8 cellular contexts compared by ENCODE assay signal in the genomic region with DNA sequence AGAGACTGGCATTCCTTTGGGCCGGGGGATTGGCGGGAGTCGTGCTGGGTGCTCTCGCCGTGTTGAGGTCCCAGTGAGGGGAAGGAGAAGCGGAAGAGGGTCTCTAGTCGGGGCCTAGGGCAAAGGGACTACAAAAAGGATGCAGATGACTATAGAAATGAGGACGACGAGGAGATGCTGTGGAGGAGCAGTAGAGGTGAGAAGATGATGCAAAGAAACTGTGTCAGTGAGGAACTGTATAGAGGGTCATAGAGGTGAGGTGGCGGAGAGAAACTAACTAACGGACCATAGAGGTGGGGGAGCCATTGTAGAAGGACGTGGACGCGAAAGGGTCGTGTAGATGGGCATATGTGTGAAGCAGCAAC. TPM values are rescaled to one million over a fixed set of nuclear protein-coding genes. Genes with fewer than 3 reads are reported as not detected.
A peak's percentile ranks its signal among the peaks of the same experiment; 100 is the strongest.
DNase-seq lines count a peak whose midpoint lies in the region; TF ChIP-seq lines count a peak whose summit lies in the region.

No MANE protein-coding gene starts in this region.

- H3K36me3 ChIP-seq in HUES64 (ENCODE audit: insufficient read depth, low read length) = peaks cover 51% of the 10 kb centered on the region
- no peaks in the 10 kb centered on the region for H3K36me3 ChIP-seq in colonic mucosa

- H3K27me3 Mint-ChIP-seq in CD14-positive monocyte (ENCODE audit: low read depth in 3 of 3) (peaks cover 0 to 2% (median 2%) of the 10 kb centered on the region in 3 donors), nephron progenitor cell (ENCODE audit: low read depth, poor library complexity) (no peaks in the 10 kb centered on the region)

- H3K9ac ChIP-seq in HUES64 (ENCODE audit: low read depth, low read length) = peak overlapping the region; percentile 86
- peak overlapping the region; percentile 75 to 85 for H3K9ac ChIP-seq in colonic mucosa (ENCODE audit: low read depth in 2 of 2, low read length in 2 of 2)

- H3K36me3 Mint-ChIP-seq in CD14-positive monocyte = peaks cover 37 to 40% of the 10 kb centered on the region in 2 donors
- peaks cover 28% of the 10 kb centered on the region for H3K36me3 Mint-ChIP-seq in nephron progenitor cell (ENCODE audit: low read depth)

- WGBS in HUES64 = 2% methylated on average over 15 of the region's 15 CpGs

- peak overlapping the region; percentile 76 to 92 (median 89) for H3K27ac Mint-ChIP-seq in CD14-positive monocyte
- H3K27ac Mint-ChIP-seq in nephron progenitor cell = peak overlapping the region; percentile 98

- H3K27me3 ChIP-seq in HUES64 (ENCODE audit: insufficient read depth, low read length) = no peaks in the 10 kb centered on the region
- no peaks in the 10 kb centered on the region for H3K27me3 ChIP-seq in colonic mucosa

- H3K4me1 ChIP-seq in HUES64 (ENCODE audit: insufficient read depth, low read length) = no peaks in the 10 kb centered on the region
- peaks cover 6% of the 10 kb centered on the region for H3K4me1 ChIP-seq in colonic mucosa

- H3K9me3 ChIP-seq in HUES64 (ENCODE audit: insufficient read depth, low read depth, low read length) = no peaks in the 10 kb centered on the region
- H3K9me3 ChIP-seq in colonic mucosa = no peaks in the 10 kb centered on the region

- H3K4me3 Mint-ChIP-seq in CD14-positive monocyte (peak overlapping the region; percentile 96 to 98), nephron progenitor cell (peak overlapping the region; percentile 97)

- DNase-seq in CD14-positive monocyte (ENCODE audit: low spot score) (no peak), colonic mucosa (no peak), nephron progenitor cell (no peak), NCI-H2029 (lab: John Stamatoyannopoulos, UW) (no peak), NCI-H69 (lab: John Stamatoyannopoulos, UW) (no peak), DMS153 (lab: John Stamatoyannopoulos, UW) (no peak), NCI-H2171 (lab: John Stamatoyannopoulos, UW) (no peak)

- intact Hi-C loops in CD14-positive monocyte (cut with micrococcal nuclease) (loop anchor here (5.0 to 10.0 kb wide), 2 partner anchors 73 to 75 kb away; a partner anchor contains a TSS), colonic mucosa (cut with DNase I) (no loop called here)

- peaks cover 25% of the 10 kb centered on the region for H3K4me1 Mint-ChIP-seq in CD14-positive monocyte
- peaks cover 40% of the 10 kb centered on the region for H3K4me1 Mint-ChIP-seq in nephron progenitor cell

- H3K4me3 ChIP-seq in HUES64 (ENCODE audit: low read length) = peak overlapping the region; percentile 81
- H3K4me3 ChIP-seq in colonic mucosa = peak overlapping the region; percentile 86

- H3K9me3 Mint-ChIP-seq in CD14-positive monocyte (peaks cover 0 to 6% (median 4%) of the 10 kb centered on the region in 7 donors), nephron progenitor cell (no peaks in the 10 kb centered on the region)

- peak overlapping the region; percentile 5 for H3K27ac ChIP-seq in HUES64 (ENCODE audit: low read depth, low read length)
- peak overlapping the region; percentile 84 for H3K27ac ChIP-seq in colonic mucosa

- TF ChIP-seq CTCF in CD14-positive monocyte (IDR thresholded peaks at IDR 0.05) = no peak
- no peak for TF ChIP-seq CTCF in colonic mucosa (IDR thresholded peaks at IDR 0.05)
- TF ChIP-seq CTCF in nephron progenitor cell (IDR thresholded peaks at IDR 0.05) = no peak

RNA-seq across cellular contexts. Expression of a gene that starts 0.3 kb away (rescaled TPM):
- under 1 TPM; 0.31 to 0.69 TPM for polyA plus RNA-seq in CD14-positive monocyte
- polyA plus RNA-seq in HUES64 (2013, experiment 1 of 2) = 24.2 TPM
- polyA plus RNA-seq in HUES64 (2013, experiment 2 of 2) = 17.8 TPM
- total RNA-seq in colonic mucosa = 10 to 100 TPM in 1 of 2 donors, 1 to 10 TPM in 1; 4.6 to 11.4 TPM

RNA-seq across cellular contexts. Expression of a gene that starts 0.4 kb away (rescaled TPM):
- polyA plus RNA-seq in CD14-positive monocyte = 100 to 1,000 TPM in 1 of 2 donors, 10 to 100 TPM in 1; 98.0 to 123 TPM
- polyA plus RNA-seq in HUES64 (2013, experiment 1 of 2) = 66.9 TPM
- polyA plus RNA-seq in HUES64 (2013, experiment 2 of 2) = 66.4 TPM
- total RNA-seq in colonic mucosa = 100 to 1,000 TPM in 1 of 2 donors, 10 to 100 TPM in 1; 71.5 to 105 TPM

RNA-seq across cellular contexts. Expression of a gene that starts 11.9 kb away (rescaled TPM):
- 1 to 10 TPM; 2.8 to 3.3 TPM for polyA plus RNA-seq in CD14-positive monocyte
- 44.8 TPM for polyA plus RNA-seq in HUES64 (2013, experiment 1 of 2)
- 56.4 TPM for polyA plus RNA-seq in HUES64 (2013, experiment 2 of 2)
- total RNA-seq in colonic mucosa = 10 to 100 TPM; 30.8 to 36.5 TPM

RNA-seq across cellular contexts. Expression of a gene that starts 18.4 kb away (rescaled TPM):
- not detected for polyA plus RNA-seq in CD14-positive monocyte
- polyA plus RNA-seq in HUES64 (2013, experiment 1 of 2) = 6.6 TPM
- 10.0 TPM for polyA plus RNA-seq in HUES64 (2013, experiment 2 of 2)
- total RNA-seq in colonic mucosa = 100 to 1,000 TPM; 113 to 133 TPM

RNA-seq across cellular contexts. Expression of a gene that starts 43.3 kb away (rescaled TPM):
- polyA plus RNA-seq in CD14-positive monocyte = not detected
- polyA plus RNA-seq in HUES64 (2013, experiment 1 of 2) = 0.30 TPM
- polyA plus RNA-seq in HUES64 (2013, experiment 2 of 2) = 0.19 TPM
- under 1 TPM; 0.19 to 0.42 TPM for total RNA-seq in colonic mucosa
